Comparison of ENCODE assay signal across 32 cellular contexts in genomic region chr21:35414511-35415139, GRCh38.
A peak's percentile ranks its signal among the peaks of the same experiment; 100 is the strongest.
DNase-seq lines count a peak whose midpoint lies in the region; ATAC-seq and TF ChIP-seq lines count a peak whose summit lies in the region.
"Had no signal": no experiment of that assay in that cellular context is flagged by ENCODE, and none has a peak within 500 bp of the region (broad histone marks: within the 10 kb centered on the region; RNA-seq: fewer than 3 reads in every experiment).

No MANE protein-coding gene starts in this region.

- TF ChIP-seq EP300 in tibial nerve (IDR thresholded peaks at IDR 0.05) = no peak

- WGBS in tibial nerve, 2 donors = 44 to 45% methylated on average over 7 of the region's 7 CpGs

- H3K9me3 ChIP-seq in tibial nerve = no peaks in the 10 kb centered on the region
- H3K9me3 ChIP-seq: esophagus muscularis mucosa, heart right ventricle, lower lobe of right lung, suprapubic skin had no signal

- H3K27me3 ChIP-seq in tibial nerve = no peaks in the 10 kb centered on the region
- H3K27me3 ChIP-seq: BLaER1 treated with 17β-estradiol and CSF1 and Interleukin-3, amounts not matched to agents 10 nM and 100 nM; suprapubic skin had no signal

- TF ChIP-seq POLR2A in tibial nerve (IDR thresholded peaks at IDR 0.05) = no peak

- ATAC-seq in HG03095 (IDR thresholded peaks at IDR 0.05; ENCODE audit: unreplicated experiment) = no peak
- ATAC-seq: activated naive CD8-positive, alpha-beta T cell treated with anti-CD3 and anti-CD28 coated beads, Interleukin-2, amount 50 U/mL, for 24 hours; heart right ventricle; lower lobe of right lung; naive thymus-derived CD8-positive, alpha-beta T cell; Right ventricle myocardium inferior; SK-N-SH treated with all-trans-retinoic acid at 6 μM for 48 hours; stimulated activated naive B cell treated with anti-CD40 and anti-IgM and Interleukin-4, amounts not matched to agents 10 μg/mL and 1 μg/mL and 100 μg/mL, for 72 hours had no signal

- no peaks in the 10 kb centered on the region for H3K36me3 ChIP-seq in tibial nerve
- H3K36me3 ChIP-seq: BLaER1 treated with 17β-estradiol and CSF1 and Interleukin-3, amounts not matched to agents 10 nM and 100 nM; esophagus muscularis mucosa; heart right ventricle; lower lobe of right lung; suprapubic skin had no signal

- H3K4me3 ChIP-seq in tibial nerve = no peak overlapping the region
- H3K4me3 ChIP-seq: BLaER1 treated with 17β-estradiol and CSF1 and Interleukin-3, amounts not matched to agents 10 nM and 100 nM; esophagus muscularis mucosa; heart right ventricle; lower lobe of right lung; PC-9; suprapubic skin had no signal

- TF ChIP-seq CTCF in tibial nerve (IDR thresholded peaks at IDR 0.05) = no peak

- H3K27ac ChIP-seq in tibial nerve = peak overlapping the region in 1 of 4 donors; percentile 42
- H3K27ac ChIP-seq: 22Rv1; BLaER1 treated with 17β-estradiol and CSF1 and Interleukin-3, amounts not matched to agents 10 nM and 100 nM; esophagus muscularis mucosa; heart right ventricle; KMS-11; lower lobe of right lung; PC-9; suprapubic skin had no signal

- no peaks in the 10 kb centered on the region for H3K4me1 ChIP-seq in tibial nerve
- H3K4me1 ChIP-seq: BLaER1 treated with 17β-estradiol and CSF1 and Interleukin-3, amounts not matched to agents 10 nM and 100 nM; esophagus muscularis mucosa; heart right ventricle; lower lobe of right lung; suprapubic skin had no signal

- peak; percentile 85 for DNase-seq in DMS79 treated with DMSO at 0.1 percent for 48 hours (lab: John Stamatoyannopoulos, UW)
- no peak for DNase-seq in DMS79 (lab: John Stamatoyannopoulos, UW)
- DNase-seq in NCI-H345 (lab: John Stamatoyannopoulos, UW) = peak; percentile 93
- peak; percentile 50 for DNase-seq in foreskin melanocyte
- DNase-seq in smooth muscle cell of the brain vasculature (ENCODE audit: low read depth, low spot score) = peak; percentile 73
- DNase-seq in H4 (ENCODE audit: low spot score) = no peak
- DNase-seq in tibial nerve (ENCODE audit: low spot score in 2 of 2) = no peak
- DNase-seq: activated CD4-positive, alpha-beta T cell treated with anti-CD3 and anti-CD28 coated beads, Interleukin-2, amount 50 U/mL, for 4 hours; activated gamma-delta T cell treated with Interleukin-2 at 50 U/mL for 16 hours; activated naive CD8-positive, alpha-beta T cell treated with anti-CD3 and anti-CD28 coated beads, Interleukin-2, amount 50 U/mL, for 24 hours; activated T-cell treated with anti-CD3 and anti-CD28 coated beads, Interleukin-2, amount 50 U/mL, for 48 hours; DMS153; endodermal cell; foreskin fibroblast; heart right ventricle; kidney glomerular epithelial cell; lower lobe of right lung; MM.1S; naive thymus-derived CD8-positive, alpha-beta T cell; NCI-H1105 treated with DMSO at 0.1 percent for 48 hours; NCI-H2171; NCI-H526 treated with DMSO at 0.1 percent for 48 hours; PC-9; stimulated activated naive B cell treated with anti-CD40 and anti-IgM and Interleukin-4, amounts not matched to agents 10 μg/mL and 1 μg/mL and 100 μg/mL, for 72 hours had no signal

Comparison
In these comparisons a context has a peak if more than half of its experiments do, and no peak if none do; other contexts are left out.
1. DNase-seq: peak in DMS79 treated with DMSO at 0.1 percent for 48 hours (single experiment), NCI-H345 (single experiment), foreskin melanocyte (single experiment) and smooth muscle cell of the brain vasculature (single experiment); none in DMS79 (single experiment), H4 (single experiment) and tibial nerve (0 of 2).